Comparison of ENCODE assay signal across 23 cellular contexts in the genomic region with DNA sequence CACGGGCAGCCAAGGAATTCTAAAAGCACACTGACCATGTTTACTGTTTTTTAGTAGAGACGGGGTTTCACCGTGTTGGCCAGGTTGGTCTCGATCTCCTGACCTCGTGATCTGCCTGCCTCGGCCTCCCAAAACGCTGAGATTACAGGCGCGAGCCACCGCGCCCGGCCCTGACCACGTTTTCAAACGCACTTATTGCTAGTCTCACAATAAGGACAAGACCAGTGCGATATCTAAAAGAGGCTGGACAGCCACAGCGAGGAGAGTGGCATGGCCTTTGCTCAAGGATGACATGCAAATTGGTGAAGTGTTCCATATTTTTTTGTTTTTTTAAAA. TPM values are rescaled to one million over a fixed set of nuclear protein-coding genes. Genes with fewer than 3 reads are reported as not detected.
"Had no signal": no experiment of that assay in that cellular context is flagged by ENCODE, and none has a peak within 500 bp of the region (broad histone marks: within the 10 kb centered on the region; RNA-seq: fewer than 3 reads in every experiment).

No MANE protein-coding gene starts in this region.

- H3K4me3 ChIP-seq: body of pancreas, dorsolateral prefrontal cortex, esophagus squamous epithelium, gastroesophageal sphincter, neural progenitor cell, spleen, transverse colon, uterus had no signal

- H3K27me3 ChIP-seq: body of pancreas, dorsolateral prefrontal cortex, esophagus squamous epithelium, gastroesophageal sphincter, neural progenitor cell, spleen, transverse colon, uterus had no signal

- H3K4me2 ChIP-seq: neural progenitor cell had no signal

- H3K9me3 Mint-ChIP-seq: activated CD4-positive, alpha-beta memory T cell treated with anti-CD3 and anti-CD28 coated beads for 36 hours; activated naive CD4-positive, alpha-beta T cell treated with anti-CD3 and anti-CD28 coated beads, Interleukin-2, amount 10 ng/mL, durations not matched to agents 7 days and 5 days; activated naive CD8-positive, alpha-beta T cell treated with anti-CD3 and anti-CD28 coated beads, Interleukin-2, amount 50 U/mL, for 24 hours; effector memory CD8-positive, alpha-beta T cell; neural progenitor cell; stimulated activated memory B cell treated with anti-CD40 and anti-IgM and Interleukin-4, amounts not matched to agents 10 μg/mL and 1 μg/mL and 100 μg/mL, for 72 hours had no signal

- H3K27ac Mint-ChIP-seq: activated CD4-positive, alpha-beta memory T cell treated with anti-CD3 and anti-CD28 coated beads for 36 hours; activated naive CD8-positive, alpha-beta T cell treated with anti-CD3 and anti-CD28 coated beads, Interleukin-2, amount 50 U/mL, for 24 hours; neural progenitor cell; stimulated activated memory B cell treated with anti-CD40 and anti-IgM and Interleukin-4, amounts not matched to agents 10 μg/mL and 1 μg/mL and 100 μg/mL, for 72 hours; T-helper 17 cell had no signal

- H3K27ac ChIP-seq: body of pancreas, gastroesophageal sphincter, neural progenitor cell, spleen, uterus had no signal

- H3K36me3 ChIP-seq: neural progenitor cell, uterus had no signal

- H3K9me3 ChIP-seq: body of pancreas, esophagus squamous epithelium, gastroesophageal sphincter, spleen, transverse colon, uterus had no signal

- H2AFZ ChIP-seq: neural progenitor cell had no signal

- ATAC-seq: activated naive CD8-positive, alpha-beta T cell treated with anti-CD3 and anti-CD28 coated beads, Interleukin-2, amount 50 U/mL, for 24 hours; body of pancreas; effector memory CD8-positive, alpha-beta T cell; gastroesophageal sphincter; naive thymus-derived CD4-positive, alpha-beta T cell; stimulated activated memory B cell treated with anti-CD40 and anti-IgM and Interleukin-4, amounts not matched to agents 10 μg/mL and 1 μg/mL and 100 μg/mL, for 72 hours; T-helper 17 cell had no signal

- H3K4me1 ChIP-seq: gastroesophageal sphincter, neural progenitor cell, transverse colon, uterus had no signal

- H3K4me1 Mint-ChIP-seq: activated naive CD8-positive, alpha-beta T cell treated with anti-CD3 and anti-CD28 coated beads, Interleukin-2, amount 50 U/mL, for 24 hours; neural progenitor cell had no signal

- DNase-seq: activated CD4-positive, alpha-beta memory T cell treated with anti-CD3 and anti-CD28 coated beads for 36 hours; activated CD4-positive, alpha-beta T cell treated with anti-CD3 and anti-CD28 coated beads for 4 hours; activated CD4-positive, CD25-positive, alpha-beta regulatory T cell; activated effector memory CD4-positive, alpha-beta T cell treated with anti-CD3 and anti-CD28 coated beads, Interleukin-2, amount 50 U/mL, for 16 hours; activated naive CD4-positive, alpha-beta T cell treated with anti-CD3 and anti-CD28 coated beads, Interleukin-2, amount 10 ng/mL, durations not matched to agents 7 days and 5 days; activated naive CD8-positive, alpha-beta T cell treated with anti-CD3 and anti-CD28 coated beads, Interleukin-2, amount 50 U/mL, for 24 hours; body of pancreas; central memory CD4-positive, alpha-beta T cell; effector memory CD8-positive, alpha-beta T cell; esophagus squamous epithelium; left colon; mesendoderm; naive thymus-derived CD4-positive, alpha-beta T cell; retina; spleen; SW 1271; T-helper 17 cell; transverse colon; uterus had no signal

- H3K4me3 Mint-ChIP-seq: activated CD4-positive, alpha-beta memory T cell treated with anti-CD3 and anti-CD28 coated beads for 36 hours; activated naive CD4-positive, alpha-beta T cell treated with anti-CD3 and anti-CD28 coated beads, Interleukin-2, amount 10 ng/mL, durations not matched to agents 7 days and 5 days; activated naive CD8-positive, alpha-beta T cell treated with anti-CD3 and anti-CD28 coated beads, Interleukin-2, amount 50 U/mL, for 24 hours; effector memory CD8-positive, alpha-beta T cell; naive thymus-derived CD4-positive, alpha-beta T cell; neural progenitor cell; stimulated activated memory B cell treated with anti-CD40 and anti-IgM and Interleukin-4, amounts not matched to agents 10 μg/mL and 1 μg/mL and 100 μg/mL, for 72 hours; T-helper 17 cell had no signal

- H3K27me3 Mint-ChIP-seq: activated CD4-positive, alpha-beta memory T cell treated with anti-CD3 and anti-CD28 coated beads for 36 hours; activated naive CD4-positive, alpha-beta T cell treated with anti-CD3 and anti-CD28 coated beads, Interleukin-2, amount 10 ng/mL, durations not matched to agents 7 days and 5 days; activated naive CD8-positive, alpha-beta T cell treated with anti-CD3 and anti-CD28 coated beads, Interleukin-2, amount 50 U/mL, for 24 hours; effector memory CD8-positive, alpha-beta T cell; naive thymus-derived CD4-positive, alpha-beta T cell; stimulated activated memory B cell treated with anti-CD40 and anti-IgM and Interleukin-4, amounts not matched to agents 10 μg/mL and 1 μg/mL and 100 μg/mL, for 72 hours; T-helper 17 cell had no signal

RNA-seq across cellular contexts. Expression of gene CLEC18B, which starts 35.0 kb away (rescaled TPM):
- polyA plus RNA-seq: naive thymus-derived CD4-positive, alpha-beta T cell had no signal
